27 cellular contexts compared by ENCODE assay signal in the genomic region with DNA sequence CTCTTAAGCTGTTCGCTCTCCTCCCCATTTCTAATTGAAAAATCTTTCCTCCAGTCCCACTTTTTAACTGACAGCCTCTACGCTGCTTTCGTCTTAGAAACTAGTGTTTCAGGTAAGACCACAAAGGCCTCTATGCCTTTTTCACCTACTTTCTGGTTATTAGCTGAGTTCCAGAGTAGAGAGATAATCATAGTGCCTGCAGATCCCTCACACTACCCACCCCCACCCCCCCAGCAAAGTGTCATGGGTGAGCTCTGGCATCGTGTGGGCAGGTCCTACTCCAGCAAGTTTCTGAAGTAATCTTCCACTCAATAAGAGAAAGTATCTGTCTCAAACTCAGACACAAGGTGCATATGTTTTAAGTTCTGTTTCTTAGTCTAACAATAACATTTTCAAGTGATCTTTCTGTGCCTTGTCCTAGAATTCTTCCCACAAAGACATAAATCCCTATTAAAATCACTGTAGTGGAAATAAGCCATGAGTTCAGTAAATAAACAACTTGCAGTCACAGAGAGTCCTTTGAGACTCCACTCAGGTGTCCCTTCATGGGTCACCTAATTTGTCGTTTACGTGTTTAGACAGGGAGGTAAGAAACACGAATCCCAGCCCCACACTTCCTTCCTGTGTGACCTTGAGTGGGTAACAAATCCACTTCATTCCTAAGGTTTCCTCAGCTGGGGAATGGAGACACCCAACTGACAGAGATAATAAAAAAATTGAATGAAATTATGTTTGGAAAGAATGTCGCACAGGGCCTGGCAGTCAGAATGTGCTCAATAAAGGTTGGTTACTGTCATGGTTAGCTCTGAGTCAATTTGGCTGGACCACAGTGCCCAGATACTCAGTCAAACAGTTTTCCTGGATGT.
DNase-seq lines count a peak whose midpoint lies in the region; ATAC-seq and TF ChIP-seq lines count a peak whose summit lies in the region.
"Had no signal": no experiment of that assay in that cellular context is flagged by ENCODE, and none has a peak within 500 bp of the region (broad histone marks: within the 10 kb centered on the region; RNA-seq: fewer than 3 reads in every experiment).

No MANE protein-coding gene starts in this region.

- H3K4me3 Mint-ChIP-seq in activated CD4-positive, alpha-beta memory T cell treated with anti-CD3 and anti-CD28 coated beads for 36 hours: no peak overlapping the region
- no peak overlapping the region for H3K4me3 Mint-ChIP-seq in neural progenitor cell
- H3K4me3 Mint-ChIP-seq: CD8-positive, alpha-beta memory T cell; central memory CD8-positive, alpha-beta T cell; effector memory CD8-positive, alpha-beta T cell; naive thymus-derived CD4-positive, alpha-beta T cell; stimulated activated naive CD8-positive, alpha-beta T cell treated with anti-CD3 and anti-CD28 coated beads, Interleukin-15, Interleukin-2, amounts not matched to agents 100 ng/mL and 50 ng/mL, for 24 hours; T-helper 1 cell treated with Interleukin-12 subunit alpha and Interleukin-12 subunit beta and Interleukin-4 antibody, amounts not matched to agents 30 μg/mL and 1 μg/mL, for 36 hours had no signal

- H3K9me2 ChIP-seq in PC-3 (replicated peaks; ENCODE audit: low read length): no peaks in the 10 kb centered on the region

- H3K36me3 Mint-ChIP-seq in activated CD4-positive, alpha-beta memory T cell treated with anti-CD3 and anti-CD28 coated beads for 36 hours: no peaks in the 10 kb centered on the region
- peaks cover 3% of the 10 kb centered on the region for H3K36me3 Mint-ChIP-seq in neural progenitor cell
- H3K36me3 Mint-ChIP-seq: CD8-positive, alpha-beta memory T cell; naive thymus-derived CD4-positive, alpha-beta T cell had no signal

- H3K27ac Mint-ChIP-seq in activated CD4-positive, alpha-beta memory T cell treated with anti-CD3 and anti-CD28 coated beads for 36 hours: no peak overlapping the region
- H3K27ac Mint-ChIP-seq in neural progenitor cell: no peak overlapping the region
- H3K27ac Mint-ChIP-seq: CD8-positive, alpha-beta memory T cell; effector memory CD8-positive, alpha-beta T cell; naive thymus-derived CD4-positive, alpha-beta T cell; stimulated activated naive CD8-positive, alpha-beta T cell treated with anti-CD3 and anti-CD28 coated beads, Interleukin-15, Interleukin-2, amounts not matched to agents 100 ng/mL and 50 ng/mL, for 24 hours; T-helper 1 cell treated with Interleukin-12 subunit alpha and Interleukin-12 subunit beta and Interleukin-4 antibody, amounts not matched to agents 30 μg/mL and 1 μg/mL, for 36 hours had no signal

- H3K4me1 Mint-ChIP-seq in activated CD4-positive, alpha-beta memory T cell treated with anti-CD3 and anti-CD28 coated beads for 36 hours (ENCODE audit: low read depth): peaks cover 2% of the 10 kb centered on the region
- H3K4me1 Mint-ChIP-seq in neural progenitor cell: peaks cover 49% of the 10 kb centered on the region
- H3K4me1 Mint-ChIP-seq: CD8-positive, alpha-beta memory T cell; central memory CD8-positive, alpha-beta T cell; naive thymus-derived CD4-positive, alpha-beta T cell had no signal

- H3K9me3 ChIP-seq in PC-3 (ENCODE audit: low read length): no peaks in the 10 kb centered on the region
- no peaks in the 10 kb centered on the region for H3K9me3 ChIP-seq in parathyroid adenoma (ENCODE audit: control insufficient read depth, low read length)
- H3K9me3 ChIP-seq in neural progenitor cell (ENCODE audit: low read depth): no peaks in the 10 kb centered on the region
- H3K9me3 ChIP-seq: thoracic aorta had no signal

- H3K36me3 ChIP-seq in PC-3 (ENCODE audit: low read depth, low read length) (no peaks in the 10 kb centered on the region), parathyroid adenoma (ENCODE audit: control insufficient read depth, insufficient read depth, low read length) (no peaks in the 10 kb centered on the region), neural progenitor cell (no peaks in the 10 kb centered on the region)
- H3K36me3 ChIP-seq: thoracic aorta had no signal

- H3K27me3 ChIP-seq in PC-3 (ENCODE audit: low read length) (no peaks in the 10 kb centered on the region), parathyroid adenoma (ENCODE audit: control insufficient read depth, insufficient read depth, low read length) (no peaks in the 10 kb centered on the region), neural progenitor cell (no peaks in the 10 kb centered on the region)

- H3K9ac ChIP-seq in PC-3 (ENCODE audit: low read length): peak overlapping the region; percentile 57
- no peak overlapping the region for H3K9ac ChIP-seq in parathyroid adenoma
- no peak overlapping the region for H3K9ac ChIP-seq in neural progenitor cell

- CTCF ChIA-PET in PC-3 (lab: Charles Lee): interaction anchor here (0.6 kb wide), 1 partner anchor 28 kb away, joined by 3 read pairs; no protein-coding TSS in a partner anchor
- CTCF ChIA-PET in activated CD4-positive, alpha-beta memory T cell treated with anti-CD3 and anti-CD28 coated beads for 36 hours (lab: Charles Lee): no interaction called here

- no peaks in the 10 kb centered on the region for H4K20me1 ChIP-seq in PC-3 (ENCODE audit: low read length)
- peaks cover 19% of the 10 kb centered on the region for H4K20me1 ChIP-seq in neural progenitor cell (ENCODE audit: low read depth)

- H3K79me2 ChIP-seq in PC-3 (ENCODE audit: low read length): no peaks in the 10 kb centered on the region
- peaks cover 26% of the 10 kb centered on the region for H3K79me2 ChIP-seq in parathyroid adenoma
- H3K79me2 ChIP-seq in neural progenitor cell (ENCODE audit: low read depth): peaks cover 12% of the 10 kb centered on the region

- DNase-seq in DMS79 (lab: John Stamatoyannopoulos, UW) (peak; percentile 1), PC-3 (peak; percentile 88), hypothalamus (lab: John Stamatoyannopoulos, UW) (no peak), neural progenitor cell (ENCODE audit: low spot score) (no peak)
- DNase-seq in activated CD4-positive, alpha-beta memory T cell treated with anti-CD3 and anti-CD28 coated beads for 36 hours: no peak
- DNase-seq: activated CD4-positive, alpha-beta T cell treated with anti-CD3 and anti-CD28 coated beads, Interleukin-2, amount 50 U/mL, for 4 hours; activated naive CD4-positive, alpha-beta T cell; CD8-positive, alpha-beta memory T cell; DMS153; effector memory CD8-positive, alpha-beta T cell; midbrain; naive thymus-derived CD4-positive, alpha-beta T cell; NCI-H146; NK-92 treated with Interleukin-12 subunit alpha and Interleukin-12 subunit beta, amount 100 ng/mL, for 24 hours; right cardiac atrium; Right ventricle myocardium superior; stimulated activated CD4-positive, alpha-beta T cell treated with anti-CD3 and anti-CD28 coated beads, Interleukin-1b, Interleukin-23, amount 100 ng/mL, for 48 hours had no signal

- H3F3A ChIP-seq in PC-3 (ENCODE audit: low read length, unreplicated experiment) (peaks cover 8% of the 10 kb centered on the region), neural progenitor cell (ENCODE audit: low read depth) (no peaks in the 10 kb centered on the region)

- no peaks in the 10 kb centered on the region for H3K9me3 Mint-ChIP-seq in activated CD4-positive, alpha-beta memory T cell treated with anti-CD3 and anti-CD28 coated beads for 36 hours
- H3K9me3 Mint-ChIP-seq in neural progenitor cell: no peaks in the 10 kb centered on the region
- H3K9me3 Mint-ChIP-seq: CD8-positive, alpha-beta memory T cell; central memory CD8-positive, alpha-beta T cell; effector memory CD8-positive, alpha-beta T cell; naive thymus-derived CD4-positive, alpha-beta T cell; stimulated activated naive CD8-positive, alpha-beta T cell treated with anti-CD3 and anti-CD28 coated beads, Interleukin-15, Interleukin-2, amounts not matched to agents 100 ng/mL and 50 ng/mL, for 24 hours; T-helper 1 cell treated with Interleukin-12 subunit alpha and Interleukin-12 subunit beta and Interleukin-4 antibody, amounts not matched to agents 30 μg/mL and 1 μg/mL, for 36 hours had no signal

- peaks cover 6% of the 10 kb centered on the region for H3K27me3 Mint-ChIP-seq in activated CD4-positive, alpha-beta memory T cell treated with anti-CD3 and anti-CD28 coated beads for 36 hours
- H3K27me3 Mint-ChIP-seq in neural progenitor cell (ENCODE audit: insufficient read depth, low read depth): no peaks in the 10 kb centered on the region
- H3K27me3 Mint-ChIP-seq: stimulated activated naive CD8-positive, alpha-beta T cell treated with anti-CD3 and anti-CD28 coated beads, Interleukin-15, Interleukin-2, amounts not matched to agents 100 ng/mL and 50 ng/mL, for 24 hours had no signal

- H3K27ac ChIP-seq in 22Rv1 (peak overlapping the region; percentile 50), PC-3 (ENCODE audit: low read length) (peak overlapping the region; percentile 91), parathyroid adenoma (peak overlapping the region; percentile 67), neural progenitor cell (no peak overlapping the region)
- H3K27ac ChIP-seq: PC-9, thoracic aorta had no signal

- peak; percentile 86 for ATAC-seq in PC-3
- ATAC-seq: activated CD4-positive, CD25-positive, alpha-beta regulatory T cell treated with anti-CD3 and anti-CD28 coated beads, Interleukin-2, amount 50 U/mL, for 24 hours; effector memory CD8-positive, alpha-beta T cell; HCT116; naive thymus-derived CD4-positive, alpha-beta T cell; right cardiac atrium; SK-N-SH treated with all-trans-retinoic acid at 6 μM for 48 hours had no signal

- H2AFZ ChIP-seq in PC-3 (ENCODE audit: low read length) (no peak overlapping the region), parathyroid adenoma (no peak overlapping the region), neural progenitor cell (replicated peaks) (no peak overlapping the region)
- H2AFZ ChIP-seq: PC-9 had no signal

- no TSS peak for BruUV-seq in PC-3 (replicated peaks; lab: Mats Ljungman, UMichigan)

- H3K4me1 ChIP-seq in PC-3 (ENCODE audit: insufficient read depth, low read length) (peaks cover 52% of the 10 kb centered on the region), parathyroid adenoma (peaks cover 16% of the 10 kb centered on the region), neural progenitor cell (peaks cover 45% of the 10 kb centered on the region)

- H3K4me2 ChIP-seq in PC-3 (ENCODE audit: low read length) (peak overlapping the region; percentile 74), parathyroid adenoma (ENCODE audit: low read length) (no peak overlapping the region), neural progenitor cell (no peak overlapping the region)
- H3K4me2 ChIP-seq: PC-9 had no signal

- no peak for TF ChIP-seq CTCF in 22Rv1 (IDR thresholded peaks at IDR 0.05)
- TF ChIP-seq CTCF in PC-3 (conservative IDR thresholded peaks at IDR 0.05; ENCODE audit: low read depth, low read length): no peak
- TF ChIP-seq CTCF in parathyroid adenoma (IDR thresholded peaks at IDR 0.05): no peak
- TF ChIP-seq CTCF in neural progenitor cell (IDR thresholded peaks at IDR 0.05): no peak

- H3K4me3 ChIP-seq in PC-3 (ENCODE audit: low read length) (peak overlapping the region; percentile 41), parathyroid adenoma (ENCODE audit: low read depth, low read length) (no peak overlapping the region), neural progenitor cell (no peak overlapping the region)
- H3K4me3 ChIP-seq: PC-9, thoracic aorta had no signal

- intact Hi-C loops in PC-3 (cut with micrococcal nuclease): loop anchor here (1.0 kb wide), 1 partner anchor 28 kb away; no protein-coding TSS in a partner anchor
- intact Hi-C loops in activated CD4-positive, alpha-beta memory T cell treated with anti-CD3 and anti-CD28 coated beads for 36 hours (cut with micrococcal nuclease): no loop called here

- POLR2A ChIA-PET in PC-3 (lab: Charles Lee; ENCODE audit: unreplicated experiment): no interaction called here
- POLR2A ChIA-PET in activated CD4-positive, alpha-beta memory T cell treated with anti-CD3 and anti-CD28 coated beads for 36 hours (lab: Charles Lee): no interaction called here

Comparison
In these comparisons a context has a peak if more than half of its experiments do, and no peak if none do; other contexts are left out.
1. DNase-seq: peak in DMS79 (single experiment) and PC-3 (single experiment); none in hypothalamus (0 of 51), activated CD4-positive, alpha-beta memory T cell treated with anti-CD3 and anti-CD28 coated beads for 36 hours (single experiment) and neural progenitor cell (single experiment).